In genomic region chr18:23740105-23740830, GRCh38 we compare ENCODE assay signal across 13 cellular contexts. TPM values are rescaled to one million over a fixed set of nuclear protein-coding genes. Genes with fewer than 3 reads are reported as not detected.
A peak's percentile ranks its signal among the peaks of the same experiment; 100 is the strongest.
DNase-seq lines count a peak whose midpoint lies in the region; ATAC-seq and TF ChIP-seq lines count a peak whose summit lies in the region.
"Had no signal": no experiment of that assay in that cellular context is flagged by ENCODE, and none has a peak within 500 bp of the region (broad histone marks: within the 10 kb centered on the region; RNA-seq: fewer than 3 reads in every experiment).

No MANE protein-coding gene starts in this region.

- no peaks in the 10 kb centered on the region for H3K36me3 Mint-ChIP-seq in CD14-positive monocyte
- H3K36me3 Mint-ChIP-seq in activated T-cell treated with anti-CD3 and anti-CD28 coated beads, Interleukin-2, amount 50 U/mL, for 72 hours (ENCODE audit: insufficient read depth in 2 of 2), result no peaks in the 10 kb centered on the region
- H3K36me3 Mint-ChIP-seq: mesothelial cell of epicardium; stimulated activated naive B cell treated with anti-CD40 and anti-IgM and Interleukin-4, amounts not matched to agents 10 μg/mL and 1 μg/mL and 100 μg/mL, for 72 hours had no signal

- peaks cover 1 to 2% (median 2%) of the 10 kb centered on the region in 3 donors for H3K27me3 Mint-ChIP-seq in CD14-positive monocyte (ENCODE audit: low read depth in 3 of 3)
- peaks cover 24% of the 10 kb centered on the region for H3K27me3 Mint-ChIP-seq in activated T-cell treated with anti-CD3 and anti-CD28 coated beads, Interleukin-2, amount 50 U/mL, for 72 hours (ENCODE audit: low read depth)

- peaks cover 0 to 3% (median 0%) of the 10 kb centered on the region in 7 donors for H3K9me3 Mint-ChIP-seq in CD14-positive monocyte
- H3K9me3 Mint-ChIP-seq in activated T-cell treated with anti-CD3 and anti-CD28 coated beads, Interleukin-2, amount 50 U/mL, for 72 hours, result no peaks in the 10 kb centered on the region
- H3K9me3 Mint-ChIP-seq: mesothelial cell of epicardium; stimulated activated naive B cell treated with anti-CD40 and anti-IgM and Interleukin-4, amounts not matched to agents 10 μg/mL and 1 μg/mL and 100 μg/mL, for 72 hours had no signal

- TF ChIP-seq POLR2A in GM18505 (IDR thresholded peaks at IDR 0.05; ENCODE audit: borderline replicate concordance, extremely low read depth, insufficient read depth, insufficient read length), result no peak

- intact Hi-C loops in CD14-positive monocyte (cut with micrococcal nuclease), result no loop called here

- H3K4me3 ChIP-seq in fibroblast of mammary gland (ENCODE audit: control insufficient read depth, low read depth, low read length), result no peak overlapping the region

- no peak for ATAC-seq in GM18505 (IDR thresholded peaks at IDR 0.05; ENCODE audit: unreplicated experiment)
- no peak for ATAC-seq in activated T-cell treated with anti-CD3 and anti-CD28 coated beads, Interleukin-2, amount 50 U/mL, for 72 hours (replicated peaks in 1 of 2)
- ATAC-seq: foreskin keratinocyte; stimulated activated naive B cell treated with anti-CD40 and anti-IgM and Interleukin-4, amounts not matched to agents 10 μg/mL and 1 μg/mL and 100 μg/mL, for 72 hours had no signal

- in situ Hi-C loops in KBM-7 (cut with MboI; ENCODE audit: low pct_unique_long_range_greater_than_20kb, low sequenced_read_pairs), result no loop called here

- peak overlapping the region in 4 of 7 donors; percentile 1 to 64 (median 32) for H3K27ac Mint-ChIP-seq in CD14-positive monocyte
- no peak overlapping the region for H3K27ac Mint-ChIP-seq in activated T-cell treated with anti-CD3 and anti-CD28 coated beads, Interleukin-2, amount 50 U/mL, for 72 hours
- H3K27ac Mint-ChIP-seq: mesothelial cell of epicardium; stimulated activated naive B cell treated with anti-CD40 and anti-IgM and Interleukin-4, amounts not matched to agents 10 μg/mL and 1 μg/mL and 100 μg/mL, for 72 hours had no signal

- TF ChIP-seq CTCF in CD14-positive monocyte (IDR thresholded peaks at IDR 0.05) (no peak), fibroblast of mammary gland (conservative IDR thresholded peaks at IDR 0.05; ENCODE audit: control insufficient read depth, insufficient read depth, low read depth, low read length) (no peak)

- peak overlapping the region in 1 of 2 donors; percentile 9 for H3K4me3 Mint-ChIP-seq in CD14-positive monocyte
- H3K4me3 Mint-ChIP-seq in activated T-cell treated with anti-CD3 and anti-CD28 coated beads, Interleukin-2, amount 50 U/mL, for 72 hours, result no peak overlapping the region
- H3K4me3 Mint-ChIP-seq: mesothelial cell of epicardium; stimulated activated naive B cell treated with anti-CD40 and anti-IgM and Interleukin-4, amounts not matched to agents 10 μg/mL and 1 μg/mL and 100 μg/mL, for 72 hours had no signal

- H3K4me1 Mint-ChIP-seq in CD14-positive monocyte, result peaks cover 37% of the 10 kb centered on the region
- H3K4me1 Mint-ChIP-seq in activated T-cell treated with anti-CD3 and anti-CD28 coated beads, Interleukin-2, amount 50 U/mL, for 72 hours (ENCODE audit: low read depth), result peaks cover 27% of the 10 kb centered on the region

- DNase-seq in CD14-positive monocyte (ENCODE audit: low spot score) (no peak), KBM-7 (peak; percentile 71), NOMO-1 treated with dmso at 0.1 percent for 144 hours (lab: John Stamatoyannopoulos, UW; ENCODE audit: unreplicated experiment) (peak; percentile 92), fibroblast of mammary gland (ENCODE audit: low read depth) (peak; percentile 64), NAMALWA (ENCODE audit: low spot score) (no peak), iPS-NIHi11 (ENCODE audit: low spot score) (no peak)
- DNase-seq in activated T-cell treated with anti-CD3 and anti-CD28 coated beads, Interleukin-2, amount 50 U/mL, for 72 hours, result no peak
- DNase-seq: activated CD4-positive, alpha-beta T cell treated with anti-CD3 and anti-CD28 coated beads, Interleukin-2, amount 50 U/mL, for 4 hours; anterior cingulate cortex; stimulated activated naive B cell treated with anti-CD40 and anti-IgM and Interleukin-4, amounts not matched to agents 10 μg/mL and 1 μg/mL and 100 μg/mL, for 72 hours had no signal

RNA-seq across cellular contexts. Expression of gene LAMA3, which starts 51.0 kb away (rescaled TPM):
- polyA plus RNA-seq in CD14-positive monocyte, result not detected
- total RNA-seq in activated T-cell treated with anti-CD3 and anti-CD28 coated beads, Interleukin-2, amount 50 U/mL, for 72 hours, result under 1 TPM in 1 of 2 donors, not detected in 1; 0.19 TPM

Comparison
In these comparisons a context has a peak if more than half of its experiments do, and no peak if none do; other contexts are left out.
1. DNase-seq: peak in KBM-7 (single experiment), NOMO-1 treated with dmso at 0.1 percent for 144 hours (single experiment) and fibroblast of mammary gland (single experiment); none in CD14-positive monocyte (single experiment), NAMALWA (single experiment), iPS-NIHi11 (single experiment) and activated T-cell treated with anti-CD3 and anti-CD28 coated beads, Interleukin-2, amount 50 U/mL, for 72 hours (0 of 2).